ENCODE assay signal across 8 cellular contexts in the genomic region with DNA sequence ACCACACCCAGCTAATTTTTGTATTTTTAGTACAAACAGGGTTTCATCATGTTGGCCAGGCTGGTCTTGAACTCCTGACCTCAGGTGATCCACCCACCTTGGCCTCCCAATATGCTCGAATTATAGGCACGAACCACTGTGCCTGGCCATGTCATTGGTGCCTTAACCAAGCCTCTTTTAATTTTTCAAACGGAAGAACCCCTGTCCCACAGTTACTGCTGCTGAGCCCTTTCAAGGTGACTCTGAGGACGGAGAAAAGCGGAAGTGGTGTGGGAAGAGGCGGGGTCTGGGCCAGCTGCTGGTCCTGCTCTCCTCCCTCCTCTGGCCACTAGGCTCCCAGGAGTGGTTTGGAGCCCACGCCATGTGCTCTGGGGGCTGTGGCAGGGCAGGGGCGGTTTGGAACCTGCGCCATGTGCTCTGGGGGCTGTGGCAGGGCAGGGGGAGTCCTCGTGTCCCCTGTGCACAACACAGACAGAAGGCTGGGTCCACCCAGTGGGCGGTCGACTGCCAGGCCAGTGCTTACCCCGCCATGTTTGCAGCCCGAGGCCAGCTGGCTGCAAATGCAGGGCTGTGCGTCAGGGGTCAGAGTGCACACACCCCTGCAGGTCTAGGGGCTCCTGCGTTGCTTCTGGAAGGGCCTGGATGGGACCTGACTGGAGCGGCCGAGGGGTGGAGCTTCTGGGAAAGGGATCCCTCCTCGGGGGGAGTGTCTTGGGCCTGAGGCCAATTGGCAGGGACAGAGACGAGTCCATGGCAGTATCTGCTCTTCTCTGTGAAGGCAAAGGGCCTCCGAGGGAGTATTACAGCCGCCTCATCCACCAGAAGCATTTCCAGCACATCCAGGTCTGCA. TPM values are rescaled to one million over a fixed set of nuclear protein-coding genes. Genes with fewer than 3 reads are reported as not detected.
DNase-seq lines count a peak whose midpoint lies in the region; ATAC-seq and TF ChIP-seq lines count a peak whose summit lies in the region.
"Not testable (repeated sequence)": the region's sequence is repeated elsewhere in the genome, so short reads cannot be mapped to it uniquely, and the experiment has no call there.

No MANE protein-coding gene starts in this region.

- not testable (repeated sequence) for H3K4me1 ChIP-seq in adrenal gland (replicated peaks in 1 of 2); right cardiac atrium (ENCODE audit: control insufficient read depth, insufficient read depth, low read length); neuronal stem cell (ENCODE audit: control insufficient read depth in 2 of 2, insufficient read depth in 1 of 2, low read depth in 1 of 2, low read length in 2 of 2); uterus

- H3K36me3 ChIP-seq in H7 (replicated peaks; ENCODE audit: control insufficient read depth, insufficient read depth, low read length); adrenal gland (replicated peaks in 1 of 2); neuronal stem cell (replicated peaks in 1 of 2; ENCODE audit: control insufficient read depth in 2 of 2, insufficient read depth in 2 of 2, low read length in 2 of 2); uterus: not testable (repeated sequence)

- H3K4ac ChIP-seq in neuronal stem cell (ENCODE audit: low read length) = not testable (repeated sequence)

- H3K4me3 ChIP-seq in H7 (ENCODE audit: insufficient read depth, low read depth, low read length); adrenal gland; right cardiac atrium (ENCODE audit: low read length); neuronal stem cell (ENCODE audit: low read length in 2 of 2); uterus: not testable (repeated sequence)

- H2BK5ac ChIP-seq in neuronal stem cell (ENCODE audit: low read length) = not testable (repeated sequence)

- H3K23ac ChIP-seq in neuronal stem cell (ENCODE audit: low read depth, low read length, poor library complexity) = not testable (repeated sequence)

- H2BK120ac ChIP-seq in neuronal stem cell (ENCODE audit: low read depth, low read length) = not testable (repeated sequence)

- H3K27ac ChIP-seq in adrenal gland = peak overlapping the region in 1 of 5 donors; percentile 22
- not testable (repeated sequence) for H3K27ac ChIP-seq in right cardiac atrium (ENCODE audit: low read length); neuronal stem cell (replicated peaks; ENCODE audit: low read length); uterus

- not testable (repeated sequence) for H4K91ac ChIP-seq in neuronal stem cell (ENCODE audit: low read depth, low read length, poor library complexity)

- not testable (repeated sequence) for H3K4me2 ChIP-seq in neuronal stem cell (ENCODE audit: insufficient read depth, low read length, poor library complexity, severe bottlenecking)

- H2BK15ac ChIP-seq in neuronal stem cell (ENCODE audit: low read length) = not testable (repeated sequence)

- H3K14ac ChIP-seq in neuronal stem cell (ENCODE audit: low read length) = not testable (repeated sequence)

- not testable (repeated sequence) for TF ChIP-seq POLR2A in adrenal gland (IDR thresholded peaks at IDR 0.05); uterus (IDR thresholded peaks at IDR 0.05)

- not testable (repeated sequence) for H2AK5ac ChIP-seq in neuronal stem cell (ENCODE audit: low read depth, low read length)

- H2BK12ac ChIP-seq in neuronal stem cell (ENCODE audit: low read length) = not testable (repeated sequence)

- not testable (repeated sequence) for H3K79me1 ChIP-seq in neuronal stem cell (ENCODE audit: low read depth, low read length)

- peak overlapping the region; percentile 29 for H2AFZ ChIP-seq in neuronal stem cell (ENCODE audit: low read length)

- WGBS in adrenal gland, 4 donors = 60 to 71% (median 63%) methylated on average over 9 to 22 of the region's 22 CpGs
- 66% methylated on average over 22 of the region's 22 CpGs for WGBS in right cardiac atrium
- WGBS in neuronal stem cell (ENCODE audit: extremely low coverage in 2 of 2, insufficient read length in 2 of 2, insufficient replicate concordance in 1 of 2), 2 donors = no CpG with 5 or more reads among the region's 22 CpGs

- not testable (repeated sequence) for ATAC-seq in right cardiac atrium

- TF ChIP-seq CTCF in adrenal gland (IDR thresholded peaks at IDR 0.05); uterus (IDR thresholded peaks at IDR 0.05): not testable (repeated sequence)

- peak overlapping the region; percentile 71 for H3K18ac ChIP-seq in neuronal stem cell (ENCODE audit: low read length)

- H4K8ac ChIP-seq in neuronal stem cell (ENCODE audit: low read depth, low read length) = not testable (repeated sequence)

- H3K9me3 ChIP-seq in adrenal gland (replicated peaks in 1 of 3); right cardiac atrium (ENCODE audit: control insufficient read depth, low read length); neuronal stem cell (replicated peaks in 1 of 2; ENCODE audit: control insufficient read depth in 2 of 2, insufficient read depth in 1 of 2, low read depth in 1 of 2, low read length in 2 of 2); uterus: not testable (repeated sequence)

- H3K27me3 ChIP-seq in H7 (ENCODE audit: control insufficient read depth, insufficient read depth, low read length); adrenal gland; right cardiac atrium (ENCODE audit: control insufficient read depth, insufficient read depth); neuronal stem cell (ENCODE audit: control insufficient read depth in 3 of 3, insufficient read depth in 3 of 3, low read depth in 1 of 3, low read length in 3 of 3); uterus: not testable (repeated sequence)

- intact Hi-C loops in adrenal gland (cut with DNase I) = loop anchor here in 1 of 2 donors (10.0 kb wide), 1 partner anchor 60 kb away; no protein-coding TSS in a partner anchor
- intact Hi-C loops in right cardiac atrium (cut with DNase I); uterus (cut with DNase I; ENCODE audit: low total_unique reads): not testable (repeated sequence)

- not testable (repeated sequence) for H3K9ac ChIP-seq in neuronal stem cell (ENCODE audit: low read depth, low read length, poor library complexity)

- DNase-seq in DMS 273 (lab: John Stamatoyannopoulos, UW; ENCODE audit: unreplicated experiment) (peak; percentile 72), H7 (peak; percentile 74), NCI-H2029 (lab: John Stamatoyannopoulos, UW) (peak; percentile 88), OCI-M1 (lab: John Stamatoyannopoulos, UW) (peak; percentile 89), adrenal gland (peak in 4 of 7 donors; percentile 35 to 41 (median 35)), right cardiac atrium (peak; percentile 48 to 78 (median 74)), uterus (peak; percentile 55 to 65)
- not testable (repeated sequence) for DNase-seq in neuronal stem cell (ENCODE audit: low spot score)

RNA-seq across cellular contexts. Expression of a gene that starts 25.4 kb away (rescaled TPM):
- 47.0 and 48.9 TPM in 2 replicates for total RNA-seq in H7 (2014; rRNA removed; shearing (Covaris generic))
- total RNA-seq in adrenal gland (10 to 100 TPM in 6 of 8 donors, 1 to 10 TPM in 2; 7.9 to 25.9 (median 17.8) TPM), right cardiac atrium (10 to 100 TPM; 10.5 to 13.9 (median 12.6) TPM), uterus (10 to 100 TPM in 3 of 4 donors, 1 to 10 TPM in 1; 9.4 to 24.0 (median 15.6) TPM)
- polyA plus RNA-seq in adrenal gland (10 to 100 TPM; 20.1 to 21.9 (median 21.1) TPM), right cardiac atrium (6.9 TPM)
- 31.7 TPM for polyA plus RNA-seq in neuronal stem cell (2013, experiment 1 of 2)
- polyA plus RNA-seq in neuronal stem cell (2013, experiment 2 of 2) = 33.2 TPM
